16 cellular contexts compared by ENCODE assay signal in the genomic region with DNA sequence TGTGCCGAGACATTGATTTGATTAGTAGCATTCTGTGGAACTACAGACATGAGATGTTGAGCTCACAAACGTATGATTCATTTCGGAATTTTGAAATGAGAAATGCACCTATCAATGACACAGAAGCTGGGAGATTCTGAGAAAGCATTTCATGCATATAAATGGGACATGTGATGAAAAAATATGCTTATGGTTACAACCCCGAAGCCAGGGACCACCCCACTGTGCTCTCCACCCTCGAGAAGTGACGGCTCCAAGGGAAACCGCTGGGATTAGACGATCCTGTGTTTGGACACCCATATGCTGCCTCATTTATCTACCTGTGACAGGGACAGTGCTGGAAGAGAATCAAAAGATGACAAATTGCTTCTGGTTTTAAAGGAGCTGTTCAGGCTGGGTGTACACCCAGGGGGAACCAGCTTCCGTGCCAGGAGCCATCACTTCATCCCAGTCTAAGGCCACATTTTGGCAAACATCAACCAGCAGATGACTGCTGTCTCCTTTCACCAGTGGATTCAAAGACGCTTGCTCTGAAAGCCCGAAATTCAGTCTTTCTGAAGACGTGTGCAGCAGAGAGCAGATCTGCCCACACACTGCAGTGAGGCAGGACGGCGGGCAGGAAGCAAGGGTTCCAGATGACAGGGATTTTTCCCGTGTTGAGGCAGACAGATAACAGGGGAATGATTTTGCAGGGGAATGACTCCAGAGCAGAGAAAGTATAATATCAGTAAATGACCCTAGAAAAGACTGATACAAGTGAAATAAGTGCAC.
DNase-seq lines count a peak whose midpoint lies in the region; ATAC-seq and TF ChIP-seq lines count a peak whose summit lies in the region.
"Had no signal": no experiment of that assay in that cellular context is flagged by ENCODE, and none has a peak within 500 bp of the region (broad histone marks: within the 10 kb centered on the region; RNA-seq: fewer than 3 reads in every experiment).

No MANE protein-coding gene starts in this region.

- peak; percentile 62 for DNase-seq in activated CD4-positive, alpha-beta T cell treated with anti-CD3 and anti-CD28 coated beads for 36 hours
- no peak for DNase-seq in activated CD4-positive, alpha-beta T cell treated with anti-CD3 and anti-CD28 coated beads, Interleukin-2, amount 50 U/mL, for 1 hour
- DNase-seq in NCI-H446 treated with DMSO at 0.1 percent for 48 hours (lab: John Stamatoyannopoulos, UW): peak; percentile 84
- DNase-seq in fibroblast of peridontal ligament (ENCODE audit: extremely low read depth): peak; percentile 18
- DNase-seq in kidney tubule cell (ENCODE audit: low spot score): no peak
- DNase-seq: activated CD8-positive, alpha-beta memory T cell treated with anti-CD3 and anti-CD28 coated beads, Interleukin-2, amount 10 ng/mL, durations not matched to agents 7 days and 5 days; lower lobe of right lung; NCI-H1105 treated with DMSO at 0.1 percent for 48 hours; NCI-H524 treated with DMSO at 0.1 percent for 48 hours; T1000 had no signal

- H3K27ac Mint-ChIP-seq in activated CD4-positive, alpha-beta T cell treated with anti-CD3 and anti-CD28 coated beads for 36 hours: peak overlapping the region; percentile 64
- H3K27ac Mint-ChIP-seq: activated CD8-positive, alpha-beta memory T cell treated with anti-CD3 and anti-CD28 coated beads, Interleukin-2, amount 10 ng/mL, durations not matched to agents 7 days and 5 days; dendritic cell treated with granulocyte-macrophage colony-stimulating factor and Interleukin-4, amounts not matched to agents 40 ng/mL and 50 ng/mL, for 4 days had no signal

- peaks cover 44% of the 10 kb centered on the region for H3K4me1 Mint-ChIP-seq in activated CD4-positive, alpha-beta T cell treated with anti-CD3 and anti-CD28 coated beads for 36 hours

- CTCF ChIA-PET in activated CD4-positive, alpha-beta T cell treated with anti-CD3 and anti-CD28 coated beads for 36 hours (lab: Charles Lee): interaction anchor here (0.7 to 1.9 kb wide), 18 partner anchors 9 to 710 kb away, joined by 3 to 7 read pairs (median 3); no protein-coding TSS in a partner anchor

- POLR2A ChIA-PET in activated CD4-positive, alpha-beta T cell treated with anti-CD3 and anti-CD28 coated beads for 36 hours (lab: Charles Lee): interaction anchor here (0.8 to 1.3 kb wide), 3 partner anchors 34 to 256 kb away, joined by 3 to 5 read pairs (median 3); no protein-coding TSS in a partner anchor

- no peaks in the 10 kb centered on the region for H3K9me3 Mint-ChIP-seq in activated CD4-positive, alpha-beta T cell treated with anti-CD3 and anti-CD28 coated beads for 36 hours (ENCODE audit: low read depth)
- H3K9me3 Mint-ChIP-seq: dendritic cell treated with granulocyte-macrophage colony-stimulating factor and Interleukin-4, amounts not matched to agents 40 ng/mL and 50 ng/mL, for 4 days; neural crest cell had no signal

- intact Hi-C loops in activated CD4-positive, alpha-beta T cell treated with anti-CD3 and anti-CD28 coated beads for 36 hours (cut with DNase I, micrococcal nuclease): loop anchor here (1.0 to 10.0 kb wide), 7 partner anchors 34 to 388 kb away; partner anchors contain the start of gene ATXN7L1 (in 2 of the 2)

- ATAC-seq in activated CD4-positive, alpha-beta T cell treated with anti-CD3 and anti-CD28 coated beads for 36 hours: peak; percentile 76
- ATAC-seq in GM21576 (IDR thresholded peaks at IDR 0.05; ENCODE audit: unreplicated experiment) (no peak), HG03175 (IDR thresholded peaks at IDR 0.05; ENCODE audit: unreplicated experiment) (no peak)
- ATAC-seq: activated CD8-positive, alpha-beta memory T cell treated with anti-CD3 and anti-CD28 coated beads, Interleukin-2, amount 10 ng/mL, durations not matched to agents 7 days and 5 days had no signal

- no peak for TF ChIP-seq CTCF in GM12875 (IDR thresholded peaks at IDR 0.05; ENCODE audit: borderline replicate concordance, insufficient read depth, low read depth, low read length)

- H3K27me3 Mint-ChIP-seq in activated CD4-positive, alpha-beta T cell treated with anti-CD3 and anti-CD28 coated beads for 36 hours: no peaks in the 10 kb centered on the region
- H3K27me3 Mint-ChIP-seq: dendritic cell treated with granulocyte-macrophage colony-stimulating factor and Interleukin-4, amounts not matched to agents 40 ng/mL and 50 ng/mL, for 4 days had no signal

- peak overlapping the region; percentile 28 for H3K4me3 Mint-ChIP-seq in activated CD4-positive, alpha-beta T cell treated with anti-CD3 and anti-CD28 coated beads for 36 hours
- H3K4me3 Mint-ChIP-seq: activated CD8-positive, alpha-beta memory T cell treated with anti-CD3 and anti-CD28 coated beads, Interleukin-2, amount 10 ng/mL, durations not matched to agents 7 days and 5 days; dendritic cell treated with granulocyte-macrophage colony-stimulating factor and Interleukin-4, amounts not matched to agents 40 ng/mL and 50 ng/mL, for 4 days; neural crest cell had no signal

- peaks cover 3% of the 10 kb centered on the region for H3K36me3 Mint-ChIP-seq in activated CD4-positive, alpha-beta T cell treated with anti-CD3 and anti-CD28 coated beads for 36 hours (ENCODE audit: low read depth)

- peak overlapping the region; percentile 24 for H3K4me3 ChIP-seq in GM12875 (ENCODE audit: low read depth, low read length)
- H3K4me3 ChIP-seq: lower lobe of right lung, right atrium auricular region had no signal

Comparison
In these comparisons a context has a peak if more than half of its experiments do, and no peak if none do; other contexts are left out.
1. DNase-seq: peak in activated CD4-positive, alpha-beta T cell treated with anti-CD3 and anti-CD28 coated beads for 36 hours (single experiment), NCI-H446 treated with DMSO at 0.1 percent for 48 hours (single experiment) and fibroblast of peridontal ligament (single experiment); none in activated CD4-positive, alpha-beta T cell treated with anti-CD3 and anti-CD28 coated beads, Interleukin-2, amount 50 U/mL, for 1 hour (single experiment) and kidney tubule cell (single experiment).